In genomic region chr1:40380817-40381216, GRCh38 we compare ENCODE assay signal across 10 cellular contexts. TPM values are rescaled to one million over a fixed set of nuclear protein-coding genes. Genes with fewer than 3 reads are reported as not detected.
DNase-seq lines count a peak whose midpoint lies in the region; ATAC-seq, FAIRE-seq and TF ChIP-seq lines count a peak whose summit lies in the region.
"Had no signal": no experiment of that assay in that cellular context is flagged by ENCODE, and none has a peak within 500 bp of the region (broad histone marks: within the 10 kb centered on the region; RNA-seq: fewer than 3 reads in every experiment).

No MANE protein-coding gene starts in this region.

- peaks cover 19 to 58% (median 54%) of the 10 kb centered on the region in 4 donors for H3K4me1 ChIP-seq in upper lobe of left lung

- H3K27ac Mint-ChIP-seq in activated naive CD4-positive, alpha-beta T cell treated with anti-CD3 and anti-CD28 coated beads, Interleukin-2, amount 10 ng/mL, durations not matched to agents 7 days and 5 days = peak overlapping the region; percentile 99
- peak overlapping the region; percentile 99 to 100 for H3K27ac Mint-ChIP-seq in T-cell
- peak overlapping the region; percentile 100 for H3K27ac Mint-ChIP-seq in memory B cell

- TF ChIP-seq CTCF in upper lobe of left lung (IDR thresholded peaks at IDR 0.05) = no peak

- no peaks in the 10 kb centered on the region for H3K9me3 Mint-ChIP-seq in activated naive CD4-positive, alpha-beta T cell treated with anti-CD3 and anti-CD28 coated beads, Interleukin-2, amount 10 ng/mL, durations not matched to agents 7 days and 5 days
- H3K9me3 Mint-ChIP-seq in T-cell = no peaks in the 10 kb centered on the region
- no peaks in the 10 kb centered on the region for H3K9me3 Mint-ChIP-seq in memory B cell
- H3K9me3 Mint-ChIP-seq: nephron had no signal

- H3K36me3 ChIP-seq in upper lobe of left lung = no peaks in the 10 kb centered on the region

- TF ChIP-seq EP300 in upper lobe of left lung (IDR thresholded peaks at IDR 0.05) = no peak

- H3K27ac ChIP-seq in upper lobe of left lung = peak overlapping the region; percentile 85 to 93 (median 90)

- H3K4me3 Mint-ChIP-seq in activated naive CD4-positive, alpha-beta T cell treated with anti-CD3 and anti-CD28 coated beads, Interleukin-2, amount 10 ng/mL, durations not matched to agents 7 days and 5 days = peak overlapping the region; percentile 71
- H3K4me3 Mint-ChIP-seq in T-cell = peak overlapping the region; percentile 79 to 89 (median 86)
- H3K4me3 Mint-ChIP-seq in memory B cell = peak overlapping the region; percentile 85
- H3K4me3 Mint-ChIP-seq: nephron had no signal

- DNase-seq in activated naive CD4-positive, alpha-beta T cell treated with anti-CD3 and anti-CD28 coated beads, Interleukin-2, amount 10 ng/mL, durations not matched to agents 7 days and 5 days = no peak
- no peak for DNase-seq in activated naive CD4-positive, alpha-beta T cell (lab: John Stamatoyannopoulos, UW)
- DNase-seq in T-cell (no peak), memory B cell (ENCODE audit: low spot score in 2 of 2) (no peak), upper lobe of left lung (no peak), H54 (ENCODE audit: insufficient read length, low spot score) (no peak)
- no peak for DNase-seq in stimulated activated CD4-positive, alpha-beta T cell treated with anti-CD3 and anti-CD28 coated beads, Interleukin-4, amount 100 ng/mL, for 1 hour
- DNase-seq: NCI-H524 had no signal

- CTCF ChIA-PET in activated naive CD4-positive, alpha-beta T cell treated with anti-CD3 and anti-CD28 coated beads, Interleukin-2, amount 10 ng/mL, durations not matched to agents 7 days and 5 days (lab: Charles Lee) = interaction anchor here (1.0 to 3.0 kb wide), 4 partner anchors 12 to 41 kb away, joined by 3 to 19 read pairs (median 8); no protein-coding TSS in a partner anchor
- CTCF ChIA-PET in T-cell (lab: Charles Lee) = interaction anchor here in 1 of 2 donors (0.8 to 3.5 kb wide), 5 partner anchors 8 to 66 kb away, joined by 5 to 18 read pairs (median 6); partner anchors contain the start of gene SMAP2

- peaks cover 97% of the 10 kb centered on the region for H3K4me1 Mint-ChIP-seq in activated naive CD4-positive, alpha-beta T cell treated with anti-CD3 and anti-CD28 coated beads, Interleukin-2, amount 10 ng/mL, durations not matched to agents 7 days and 5 days
- peaks cover 89 to 98% (median 98%) of the 10 kb centered on the region in 3 donors for H3K4me1 Mint-ChIP-seq in T-cell
- H3K4me1 Mint-ChIP-seq in memory B cell = peaks cover 61% of the 10 kb centered on the region

- H3K27me3 ChIP-seq in upper lobe of left lung = no peaks in the 10 kb centered on the region

- no peaks in the 10 kb centered on the region for H3K9me3 ChIP-seq in upper lobe of left lung

- H3K27me3 Mint-ChIP-seq in activated naive CD4-positive, alpha-beta T cell treated with anti-CD3 and anti-CD28 coated beads, Interleukin-2, amount 10 ng/mL, durations not matched to agents 7 days and 5 days = no peaks in the 10 kb centered on the region
- H3K27me3 Mint-ChIP-seq in T-cell (no peaks in the 10 kb centered on the region), memory B cell (no peaks in the 10 kb centered on the region)

- no peak for FAIRE-seq in H54 (lab: Jason Lieb, UNC)

- H3K36me3 Mint-ChIP-seq in activated naive CD4-positive, alpha-beta T cell treated with anti-CD3 and anti-CD28 coated beads, Interleukin-2, amount 10 ng/mL, durations not matched to agents 7 days and 5 days = peaks cover 52% of the 10 kb centered on the region
- peaks cover 27% of the 10 kb centered on the region for H3K36me3 Mint-ChIP-seq in T-cell
- H3K36me3 Mint-ChIP-seq in memory B cell = peaks cover 34% of the 10 kb centered on the region

- ATAC-seq in T-cell (replicated peaks in 1 of 4) (no peak), memory B cell (ENCODE audit: low read depth) (no peak), upper lobe of left lung (ENCODE audit: low FRiP score in 2 of 2) (no peak), GM21723 (IDR thresholded peaks at IDR 0.05; ENCODE audit: unreplicated experiment) (no peak)

- WGBS in upper lobe of left lung, 2 donors = 87 to 90% methylated on average over 4 of the region's 4 CpGs

- H3K4me3 ChIP-seq in upper lobe of left lung = no peak overlapping the region

- POLR2A ChIA-PET in T-cell (lab: Charles Lee) = interaction anchor here (0.6 to 3.6 kb wide), 10 partner anchors 7 to 40 kb away, joined by 3 to 19 read pairs (median 5); partner anchors contain the start of gene SMAP2 (in 2 of the 2)

- no peak for TF ChIP-seq POLR2A in upper lobe of left lung (IDR thresholded peaks at IDR 0.05)
- no peak for TF ChIP-seq POLR2A in H54 (IDR thresholded peaks at IDR 0.05; ENCODE audit: low read depth, low read length)

RNA-seq across cellular contexts. Expression of gene SMAP2, which starts 7.3 kb away (rescaled TPM):
- 100 to 1,000 TPM; 120 to 254 (median 123) TPM for total RNA-seq in T-cell
- 10 to 100 TPM; 68.7 to 95.3 (median 72.2) TPM for total RNA-seq in upper lobe of left lung
